Comparison of ENCODE assay signal across 20 cellular contexts in genomic region chr15:77504871-77505270, GRCh38.
"Had no signal": no experiment of that assay in that cellular context is flagged by ENCODE, and none has a peak within 500 bp of the region (broad histone marks: within the 10 kb centered on the region; RNA-seq: fewer than 3 reads in every experiment).

No MANE protein-coding gene starts in this region.

- H3K27me3 ChIP-seq: colonic mucosa, foreskin keratinocyte, pancreas, suprapubic skin, tibial artery, upper lobe of right lung, vagina had no signal

- H3K27ac ChIP-seq: colonic mucosa, foreskin keratinocyte, pancreas, suprapubic skin, tibial artery, upper lobe of right lung, vagina had no signal

- H3K9me3 Mint-ChIP-seq: endodermal cell; naive thymus-derived CD4-positive, alpha-beta T cell had no signal

- H3K9me3 ChIP-seq: colonic mucosa, pancreas, suprapubic skin, tibial artery, upper lobe of right lung, vagina had no signal

- H3K36me3 ChIP-seq: colonic mucosa, pancreas, suprapubic skin, tibial artery, upper lobe of right lung, vagina had no signal

- ATAC-seq: naive thymus-derived CD4-positive, alpha-beta T cell; pancreas; right cardiac atrium had no signal

- H3K27me3 Mint-ChIP-seq: naive thymus-derived CD4-positive, alpha-beta T cell had no signal

- DNase-seq: dermis blood vessel endothelial cell; effector CD4-positive, alpha-beta T cell; endodermal cell; erythroblast; kidney; naive thymus-derived CD4-positive, alpha-beta T cell; occipital lobe; pancreas; stimulated activated CD4-positive, alpha-beta T cell treated with anti-CD3 and anti-CD28 coated beads, Interleukin-2, amount 100 ng/mL, for 48 hours; stimulated activated naive CD4-positive, alpha-beta T cell treated with Interleukin-2 at 50 U/mL for 16 hours; tibial artery had no signal

- H3K4me2 ChIP-seq: smooth muscle cell had no signal

- H3K4me3 Mint-ChIP-seq: endodermal cell; naive thymus-derived CD4-positive, alpha-beta T cell had no signal

- H3K27ac Mint-ChIP-seq: endodermal cell, progenitor cell of endocrine pancreas had no signal

- H3K4me3 ChIP-seq: colonic mucosa, pancreas, smooth muscle cell, suprapubic skin, tibial artery, upper lobe of right lung, vagina had no signal

- FAIRE-seq: endothelial cell of umbilical vein, kidney, pancreas had no signal
